Comparison of ENCODE assay signal across 19 cellular contexts in genomic region chr2:236341721-236342120, GRCh38.
A peak's percentile ranks its signal among the peaks of the same experiment; 100 is the strongest.
DNase-seq lines count a peak whose midpoint lies in the region; ATAC-seq and TF ChIP-seq lines count a peak whose summit lies in the region.
"Had no signal": no experiment of that assay in that cellular context is flagged by ENCODE, and none has a peak within 500 bp of the region (broad histone marks: within the 10 kb centered on the region; RNA-seq: fewer than 3 reads in every experiment).

No MANE protein-coding gene starts in this region.

- H3K79me2 ChIP-seq in OCI-LY3 (ENCODE audit: low read length), result no peaks in the 10 kb centered on the region

- H3K4me3 ChIP-seq in BLaER1 treated with 17β-estradiol and CSF1 and Interleukin-3, amounts not matched to agents 10 nM and 100 nM, result no peak overlapping the region
- H3K4me3 ChIP-seq in OCI-LY3 (ENCODE audit: low read length), result no peak overlapping the region
- H3K4me3 ChIP-seq: SJSA1 had no signal

- no peaks in the 10 kb centered on the region for H3K9me3 Mint-ChIP-seq in activated naive CD8-positive, alpha-beta T cell treated with anti-CD3 and anti-CD28 coated beads, Interleukin-2, amount 50 U/mL, for 24 hours
- no peaks in the 10 kb centered on the region for H3K9me3 Mint-ChIP-seq in activated T-cell treated with anti-CD3 and anti-CD28 coated beads, Interleukin-2, amount 50 U/mL, for 72 hours
- H3K9me3 Mint-ChIP-seq: CD4-positive, alpha-beta memory T cell had no signal

- peak; percentile 79 for DNase-seq in globus pallidus (ENCODE audit: low spot score)
- peak; percentile 71 for DNase-seq in retina
- DNase-seq in activated naive CD8-positive, alpha-beta T cell treated with anti-CD3 and anti-CD28 coated beads, Interleukin-2, amount 50 U/mL, for 24 hours, result no peak
- DNase-seq in activated T-cell treated with anti-CD3 and anti-CD28 coated beads, Interleukin-2, amount 50 U/mL, for 72 hours, result no peak
- DNase-seq in NCI-H146 (lab: John Stamatoyannopoulos, UW), result no peak
- DNase-seq: ACHN; AML-193; CD4-positive, alpha-beta memory T cell; DMS79; HCEC 1CT; NCI-H1092; NCI-H187; NCI-H446; NCI-H69; NK-92 treated with Interleukin-12 subunit alpha and Interleukin-12 subunit beta, amount 100 ng/mL, for 24 hours; OCI-M1 had no signal

- peaks cover 24 to 71% (median 63%) of the 10 kb centered on the region in 10 experiments for H3K4me1 ChIP-seq in BLaER1 treated with 17β-estradiol and CSF1 and Interleukin-3, amounts not matched to agents 10 nM and 100 nM
- peaks cover 8% of the 10 kb centered on the region for H3K4me1 ChIP-seq in OCI-LY3 (ENCODE audit: low read length)
- H3K4me1 ChIP-seq: SJSA1 had no signal

- H3K27ac ChIP-seq in BLaER1 treated with 17β-estradiol and CSF1 and Interleukin-3, amounts not matched to agents 10 nM and 100 nM, result no peak overlapping the region
- H3K27ac ChIP-seq in OCI-LY3 (ENCODE audit: low read length), result no peak overlapping the region
- H3K27ac ChIP-seq: SJSA1 had no signal

- no peak for ATAC-seq in activated naive CD8-positive, alpha-beta T cell treated with anti-CD3 and anti-CD28 coated beads, Interleukin-2, amount 50 U/mL, for 24 hours
- no peak for ATAC-seq in activated T-cell treated with anti-CD3 and anti-CD28 coated beads, Interleukin-2, amount 50 U/mL, for 72 hours (replicated peaks in 1 of 2)

- H4K20me1 ChIP-seq in BLaER1 treated with 17β-estradiol and CSF1 and Interleukin-3, amounts not matched to agents 10 nM and 100 nM, result 0 out of 22 replicates have a peak, but pooled peaks cover 0 to 5% (median 0%) of the 10 kb centered on the region in 11 experiments
- H4K20me1 ChIP-seq in OCI-LY3 (ENCODE audit: insufficient read depth, low read length), result no peaks in the 10 kb centered on the region

- H3K27ac Mint-ChIP-seq in activated naive CD8-positive, alpha-beta T cell treated with anti-CD3 and anti-CD28 coated beads, Interleukin-2, amount 50 U/mL, for 24 hours, result no peak overlapping the region
- no peak overlapping the region for H3K27ac Mint-ChIP-seq in activated T-cell treated with anti-CD3 and anti-CD28 coated beads, Interleukin-2, amount 50 U/mL, for 72 hours
- H3K27ac Mint-ChIP-seq: CD4-positive, alpha-beta memory T cell had no signal

- no peaks in the 10 kb centered on the region for H3K36me3 ChIP-seq in BLaER1 treated with 17β-estradiol and CSF1 and Interleukin-3, amounts not matched to agents 10 nM and 100 nM
- H3K36me3 ChIP-seq in OCI-LY3 (replicated peaks; ENCODE audit: low read depth, low read length), result no peaks in the 10 kb centered on the region
- H3K36me3 ChIP-seq: SJSA1 had no signal

- H2AFZ ChIP-seq in OCI-LY3 (ENCODE audit: low read depth, low read length), result no peak overlapping the region

- H3K27me3 Mint-ChIP-seq in activated naive CD8-positive, alpha-beta T cell treated with anti-CD3 and anti-CD28 coated beads, Interleukin-2, amount 50 U/mL, for 24 hours, result no peaks in the 10 kb centered on the region
- H3K27me3 Mint-ChIP-seq in activated T-cell treated with anti-CD3 and anti-CD28 coated beads, Interleukin-2, amount 50 U/mL, for 72 hours (ENCODE audit: low read depth), result no peaks in the 10 kb centered on the region

- no peak for TF ChIP-seq CTCF in OCI-LY3 (IDR thresholded peaks at IDR 0.05; ENCODE audit: low read depth, low read length)

- no peak overlapping the region for H3K9ac ChIP-seq in BLaER1 treated with 17β-estradiol and CSF1 and Interleukin-3, amounts not matched to agents 10 nM and 100 nM
- no peak overlapping the region for H3K9ac ChIP-seq in OCI-LY3 (ENCODE audit: low read length)

- peaks cover 0 to 7% (median 0%) of the 10 kb centered on the region in 11 experiments; a peak in 1 of 22 replicates for H3K9me3 ChIP-seq in BLaER1 treated with 17β-estradiol and CSF1 and Interleukin-3, amounts not matched to agents 10 nM and 100 nM (replicated peaks in 1 of 11)
- no peaks in the 10 kb centered on the region for H3K9me3 ChIP-seq in OCI-LY3 (ENCODE audit: insufficient read depth, low read length)
- H3K9me3 ChIP-seq: SJSA1 had no signal

- no peaks in the 10 kb centered on the region for H3K36me3 Mint-ChIP-seq in activated naive CD8-positive, alpha-beta T cell treated with anti-CD3 and anti-CD28 coated beads, Interleukin-2, amount 50 U/mL, for 24 hours (ENCODE audit: low read depth)
- H3K36me3 Mint-ChIP-seq in activated T-cell treated with anti-CD3 and anti-CD28 coated beads, Interleukin-2, amount 50 U/mL, for 72 hours (ENCODE audit: insufficient read depth in 2 of 2), result no peaks in the 10 kb centered on the region
- H3K36me3 Mint-ChIP-seq: CD4-positive, alpha-beta memory T cell had no signal

- peak overlapping the region in 10 of 11 experiments; percentile 12 to 80 (median 56); a peak in 18 of 22 replicates for H3K4me2 ChIP-seq in BLaER1 treated with 17β-estradiol and CSF1 and Interleukin-3, amounts not matched to agents 10 nM and 100 nM
- H3K4me2 ChIP-seq in OCI-LY3 (ENCODE audit: low read length), result peak overlapping the region; percentile 27

- H3K4me1 Mint-ChIP-seq in activated naive CD8-positive, alpha-beta T cell treated with anti-CD3 and anti-CD28 coated beads, Interleukin-2, amount 50 U/mL, for 24 hours, result no peaks in the 10 kb centered on the region
- H3K4me1 Mint-ChIP-seq in activated T-cell treated with anti-CD3 and anti-CD28 coated beads, Interleukin-2, amount 50 U/mL, for 72 hours (ENCODE audit: low read depth), result no peaks in the 10 kb centered on the region

- H3K4me3 Mint-ChIP-seq in activated naive CD8-positive, alpha-beta T cell treated with anti-CD3 and anti-CD28 coated beads, Interleukin-2, amount 50 U/mL, for 24 hours, result no peak overlapping the region
- H3K4me3 Mint-ChIP-seq in activated T-cell treated with anti-CD3 and anti-CD28 coated beads, Interleukin-2, amount 50 U/mL, for 72 hours, result no peak overlapping the region
- H3K4me3 Mint-ChIP-seq: CD4-positive, alpha-beta memory T cell had no signal

- no peaks in the 10 kb centered on the region; a peak in 1 of 22 replicates for H3K27me3 ChIP-seq in BLaER1 treated with 17β-estradiol and CSF1 and Interleukin-3, amounts not matched to agents 10 nM and 100 nM
- no peaks in the 10 kb centered on the region for H3K27me3 ChIP-seq in OCI-LY3 (ENCODE audit: low read depth, low read length)
- H3K27me3 ChIP-seq: SJSA1 had no signal

Comparison
In these comparisons a context has a peak if more than half of its experiments do, and no peak if none do; other contexts are left out.
1. DNase-seq: peak in globus pallidus (single experiment) and retina (single experiment); none in activated naive CD8-positive, alpha-beta T cell treated with anti-CD3 and anti-CD28 coated beads, Interleukin-2, amount 50 U/mL, for 24 hours (single experiment), activated T-cell treated with anti-CD3 and anti-CD28 coated beads, Interleukin-2, amount 50 U/mL, for 72 hours (0 of 2) and NCI-H146 (single experiment).